ENCODE assay signal across 8 cellular contexts in the genomic region with DNA sequence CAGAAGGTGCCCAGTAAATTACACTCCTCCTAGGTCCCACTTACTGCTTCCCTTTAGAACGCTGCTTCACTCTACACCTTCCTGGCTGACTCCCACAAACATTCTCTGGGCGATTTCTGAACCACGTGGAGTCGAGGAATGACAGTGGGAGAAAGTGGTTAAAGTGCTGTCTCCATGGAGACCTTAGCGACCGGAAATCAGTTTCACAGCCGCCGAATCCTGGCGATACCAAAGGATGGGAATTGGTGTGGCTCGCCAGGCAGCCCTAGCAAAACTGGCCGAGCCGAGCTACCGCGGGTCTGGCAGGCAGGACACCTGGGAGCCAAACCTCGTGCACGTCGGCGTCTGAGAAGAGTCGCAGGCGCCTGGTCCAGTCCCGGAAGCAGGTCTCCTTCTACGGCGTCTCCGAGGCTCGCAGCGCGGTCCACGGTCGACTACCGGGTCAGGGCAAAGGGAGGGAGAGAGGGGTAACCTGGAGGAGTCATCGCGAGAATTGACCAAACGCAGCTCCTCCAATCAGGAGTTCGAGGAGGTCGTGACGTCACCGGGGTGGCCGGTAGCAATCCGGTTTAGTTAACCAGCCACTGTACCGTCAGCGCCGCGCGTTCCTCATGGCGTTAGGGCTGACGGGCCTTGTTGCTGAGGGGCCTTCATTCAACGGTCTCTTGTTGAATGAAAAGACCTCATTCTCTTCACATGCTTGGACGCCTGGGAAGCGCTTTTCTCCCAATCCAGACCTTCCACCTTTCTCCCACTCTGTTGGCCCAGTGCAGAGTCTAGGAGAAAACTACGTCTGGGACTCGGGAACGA. TPM values are rescaled to one million over a fixed set of nuclear protein-coding genes. Genes with fewer than 3 reads are reported as not detected.
DNase-seq lines count a peak whose midpoint lies in the region; ATAC-seq and TF ChIP-seq lines count a peak whose summit lies in the region.

A gene with protein sequence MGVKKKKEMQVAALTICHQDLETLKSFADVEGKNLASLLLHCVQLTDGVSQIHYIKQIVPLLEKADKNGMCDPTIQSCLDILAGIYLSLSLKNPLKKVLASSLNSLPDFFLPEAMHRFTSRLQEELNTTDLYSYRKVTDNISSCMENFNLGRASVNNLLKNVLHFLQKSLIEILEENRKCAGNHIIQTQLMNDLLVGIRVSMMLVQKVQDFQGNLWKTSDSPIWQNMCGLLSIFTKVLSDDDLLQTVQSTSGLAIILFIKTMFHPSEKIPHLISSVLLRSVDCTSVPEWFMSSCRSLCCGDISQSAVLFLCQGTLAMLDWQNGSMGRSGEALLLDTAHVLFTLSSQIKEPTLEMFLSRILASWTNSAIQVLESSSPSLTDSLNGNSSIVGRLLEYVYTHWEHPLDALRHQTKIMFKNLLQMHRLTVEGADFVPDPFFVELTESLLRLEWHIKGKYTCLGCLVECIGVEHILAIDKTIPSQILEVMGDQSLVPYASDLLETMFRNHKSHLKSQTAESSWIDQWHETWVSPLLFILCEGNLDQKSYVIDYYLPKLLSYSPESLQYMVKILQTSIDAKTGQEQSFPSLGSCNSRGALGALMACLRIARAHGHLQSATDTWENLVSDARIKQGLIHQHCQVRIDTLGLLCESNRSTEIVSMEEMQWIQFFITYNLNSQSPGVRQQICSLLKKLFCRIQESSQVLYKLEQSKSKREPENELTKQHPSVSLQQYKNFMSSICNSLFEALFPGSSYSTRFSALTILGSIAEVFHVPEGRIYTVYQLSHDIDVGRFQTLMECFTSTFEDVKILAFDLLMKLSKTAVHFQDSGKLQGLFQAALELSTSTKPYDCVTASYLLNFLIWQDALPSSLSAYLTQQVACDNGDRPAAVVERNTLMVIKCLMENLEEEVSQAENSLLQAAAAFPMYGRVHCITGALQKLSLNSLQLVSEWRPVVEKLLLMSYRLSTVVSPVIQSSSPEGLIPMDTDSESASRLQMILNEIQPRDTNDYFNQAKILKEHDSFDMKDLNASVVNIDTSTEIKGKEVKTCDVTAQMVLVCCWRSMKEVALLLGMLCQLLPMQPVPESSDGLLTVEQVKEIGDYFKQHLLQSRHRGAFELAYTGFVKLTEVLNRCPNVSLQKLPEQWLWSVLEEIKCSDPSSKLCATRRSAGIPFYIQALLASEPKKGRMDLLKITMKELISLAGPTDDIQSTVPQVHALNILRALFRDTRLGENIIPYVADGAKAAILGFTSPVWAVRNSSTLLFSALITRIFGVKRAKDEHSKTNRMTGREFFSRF (N-terminal part only) (minus strand): TSS at position 436 of the 810 bp plus-strand sequence. CDS start 3,646 bp downstream, outside the sequence.

- peak within 1 kb of the TSS; percentile 92 for H3K4me3 Mint-ChIP-seq in activated CD4-positive, alpha-beta T cell treated with anti-CD3 and anti-CD28 coated beads, Interleukin-2, amount 10 ng/mL, durations not matched to agents 7 days and 5 days

- ATAC-seq in GM19324 (IDR thresholded peaks at IDR 0.05; ENCODE audit: low FRiP score, unreplicated experiment), result peak; percentile 99
- peak; percentile 94 for ATAC-seq in HG03469 (IDR thresholded peaks at IDR 0.05; ENCODE audit: unreplicated experiment)

- no peak for TF ChIP-seq CTCF in BJ (IDR thresholded peaks at IDR 0.05; ENCODE audit: insufficient read depth, low read depth, low read length)

- H3K4me1 Mint-ChIP-seq in activated CD4-positive, alpha-beta T cell treated with anti-CD3 and anti-CD28 coated beads, Interleukin-2, amount 10 ng/mL, durations not matched to agents 7 days and 5 days, result peaks cover 31% of the 10 kb centered on the region

- peaks cover 1% of the 10 kb centered on the region; the same call in 1 of the 2 replicates for H3K36me3 ChIP-seq in BJ (ENCODE audit: control insufficient read depth, insufficient read depth, low read length)

- POLR2A ChIA-PET in BJ (lab: Charles Lee), result interaction anchor here (0.6 kb wide), 2 partner anchors 19 to 75 kb away, joined by 3 to 6 read pairs; no protein-coding TSS in a partner anchor
- POLR2A ChIA-PET in activated CD4-positive, alpha-beta T cell treated with anti-CD3 and anti-CD28 coated beads, Interleukin-2, amount 10 ng/mL, durations not matched to agents 7 days and 5 days (lab: Charles Lee), result interaction anchor here (0.7 kb wide), 1 partner anchor 244 kb away, joined by 3 read pairs; no protein-coding TSS in a partner anchor

- H3K27me3 Mint-ChIP-seq in activated CD4-positive, alpha-beta T cell treated with anti-CD3 and anti-CD28 coated beads, Interleukin-2, amount 10 ng/mL, durations not matched to agents 7 days and 5 days, result peaks cover 6% of the 10 kb centered on the region

- CTCF ChIA-PET in BJ (lab: Yijun Ruan, JAX), result interaction anchor here (0.7 to 5.4 kb wide), 4 partner anchors 9 to 32 kb away, joined by 3 to 39 read pairs (median 6); no protein-coding TSS in a partner anchor
- CTCF ChIA-PET in activated CD4-positive, alpha-beta T cell treated with anti-CD3 and anti-CD28 coated beads, Interleukin-2, amount 10 ng/mL, durations not matched to agents 7 days and 5 days (lab: Charles Lee), result interaction anchor here (0.7 to 1.9 kb wide), 6 partner anchors 13 to 453 kb away, joined by 3 to 7 read pairs (median 4); no protein-coding TSS in a partner anchor

- DNase-seq in BJ (ENCODE audit: low read depth) (peak; percentile 94), NCI-H526 treated with DMSO at 0.1 percent for 48 hours (lab: John Stamatoyannopoulos, UW) (peak; percentile 98), cortex of kidney (lab: John Stamatoyannopoulos, UW) (peak; percentile 39), left kidney (ENCODE audit: low read depth, low spot score) (peak; percentile 100)
- peak; percentile 99 for DNase-seq in activated CD4-positive, alpha-beta T cell treated with anti-CD3 and anti-CD28 coated beads, Interleukin-2, amount 10 ng/mL, durations not matched to agents 7 days and 5 days
- peak; percentile 98 to 99 for DNase-seq in stimulated activated CD4-positive, alpha-beta T cell treated with anti-CD3 and anti-CD28 coated beads, Interleukin-2, amount 100 ng/mL, for 24 hours

- peak within 1 kb of the TSS; percentile 62 for H3K4me3 ChIP-seq in BJ (ENCODE audit: low read depth, low read length)

- H3K9me3 Mint-ChIP-seq in activated CD4-positive, alpha-beta T cell treated with anti-CD3 and anti-CD28 coated beads, Interleukin-2, amount 10 ng/mL, durations not matched to agents 7 days and 5 days, result no peaks in the 10 kb centered on the region

- H3K27me3 ChIP-seq in BJ (ENCODE audit: control insufficient read depth, insufficient read depth, low read length), result no peaks in the 10 kb centered on the region

- H3K27ac Mint-ChIP-seq in activated CD4-positive, alpha-beta T cell treated with anti-CD3 and anti-CD28 coated beads, Interleukin-2, amount 10 ng/mL, durations not matched to agents 7 days and 5 days, result peak within 1 kb of the TSS; percentile 98

- peaks cover 9% of the 10 kb centered on the region for H3K36me3 Mint-ChIP-seq in activated CD4-positive, alpha-beta T cell treated with anti-CD3 and anti-CD28 coated beads, Interleukin-2, amount 10 ng/mL, durations not matched to agents 7 days and 5 days (ENCODE audit: low read depth)

RNA-seq across cellular contexts. Expression of the gene that starts here (rescaled TPM):
- polyA plus RNA-seq in BJ (2011; rRNA removed), result 15.2 and 21.6 TPM in 2 replicates
- polyA minus RNA-seq in BJ (2011; rRNA and poly(A)+ RNA removed), result 33.6 and 43.4 TPM in 2 replicates
- 10 to 100 TPM; 26.2 to 32.2 TPM for total RNA-seq in activated CD4-positive, alpha-beta T cell treated with anti-CD3 and anti-CD28 coated beads, Interleukin-2, amount 10 ng/mL, durations not matched to agents 7 days and 5 days

Comparison
In these comparisons a context has a peak if more than half of its experiments do, and no peak if none do; other contexts are left out.
1. Peak in every context shown above with its lines: DNase-seq, ATAC-seq and H3K4me3 ChIP-seq.
2. DNase-seq: peak in every context shown above with its lines; median percentile 100 in left kidney; 99 in activated CD4-positive, alpha-beta T cell treated with anti-CD3 and anti-CD28 coated beads, Interleukin-2, amount 10 ng/mL, durations not matched to agents 7 days and 5 days; 98 in stimulated activated CD4-positive, alpha-beta T cell treated with anti-CD3 and anti-CD28 coated beads, Interleukin-2, amount 100 ng/mL, for 24 hours; 98 in NCI-H526 treated with DMSO at 0.1 percent for 48 hours; 94 in BJ; 39 in cortex of kidney.